17 cellular contexts compared by ENCODE assay signal in genomic region chr7:129391546-129392211, GRCh38. TPM values are rescaled to one million over a fixed set of nuclear protein-coding genes. Genes with fewer than 3 reads are reported as not detected.
DNase-seq lines count a peak whose midpoint lies in the region; ATAC-seq and TF ChIP-seq lines count a peak whose summit lies in the region.
"Had no signal": no experiment of that assay in that cellular context is flagged by ENCODE, and none has a peak within 500 bp of the region (broad histone marks: within the 10 kb centered on the region; RNA-seq: fewer than 3 reads in every experiment).

No MANE protein-coding gene starts in this region.

- H3K27me3 ChIP-seq in KMS-11 (ENCODE audit: insufficient read depth, low read depth) (no peaks in the 10 kb centered on the region), right atrium auricular region (no peaks in the 10 kb centered on the region), gastrocnemius medialis (no peaks in the 10 kb centered on the region)

- no peak overlapping the region for H3K4me3 ChIP-seq in KMS-11 (IDR thresholded peaks at IDR 0.05; ENCODE audit: insufficient read depth, low read depth, low read length)
- H3K4me3 ChIP-seq in right atrium auricular region = no peak overlapping the region
- H3K4me3 ChIP-seq in gastrocnemius medialis = peak overlapping the region in 1 of 4 donors; percentile 3
- H3K4me3 ChIP-seq: SK-N-MC had no signal

- no peak for DNase-seq in Right ventricle myocardium superior
- no peak for DNase-seq in right atrium auricular region (ENCODE audit: low spot score)
- DNase-seq in gastrocnemius medialis = peak; percentile 29 to 31
- no peak for DNase-seq in pons (ENCODE audit: low spot score)
- no peak for DNase-seq in AML-193 (lab: John Stamatoyannopoulos, UW)
- DNase-seq: EL, GF-D8, IMR-90, NCI-H1694, NCI-H2081, NCI-H2171, NCI-H446, NCI-H526 treated with DMSO at 0.1 percent for 48 hours, SHP77 had no signal

- in situ Hi-C loops in gastrocnemius medialis (cut with MboI; ENCODE audit: low sequenced_read_pairs in 4 of 4) = no loop called here

- intact Hi-C loops in Right ventricle myocardium superior (cut with DNase I) (no loop called here), gastrocnemius medialis (cut with DNase I; ENCODE audit: low total_unique reads) (loop anchor here (2.0 kb wide), 1 partner anchor 43 kb away; the partner anchor contains the start of gene STRIP2)

- no peaks in the 10 kb centered on the region for H3K36me3 ChIP-seq in KMS-11 (ENCODE audit: insufficient read depth)
- H3K36me3 ChIP-seq in right atrium auricular region = no peaks in the 10 kb centered on the region
- H3K36me3 ChIP-seq in gastrocnemius medialis = no peaks in the 10 kb centered on the region

- H3K4me2 ChIP-seq in KMS-11 = peak overlapping the region; percentile 52

- no peaks in the 10 kb centered on the region for H3K9me3 ChIP-seq in right atrium auricular region
- H3K9me3 ChIP-seq in gastrocnemius medialis = no peaks in the 10 kb centered on the region

- H3K4me1 ChIP-seq in KMS-11 (ENCODE audit: low read depth, poor library complexity, severe bottlenecking) (peaks cover 37% of the 10 kb centered on the region), right atrium auricular region (peaks cover 0 to 6% of the 10 kb centered on the region in 2 donors), gastrocnemius medialis (peaks cover 33 to 44% of the 10 kb centered on the region in 2 donors)

- H3K27ac ChIP-seq in KMS-11 (peak overlapping the region; percentile 28; the same call in 1 of the 2 replicates), right atrium auricular region (peak overlapping the region; percentile 75 to 90), gastrocnemius medialis (peak overlapping the region; percentile 92 to 97 (median 95))
- H3K27ac ChIP-seq: SK-N-MC had no signal

- no peak overlapping the region for H3K9ac ChIP-seq in KMS-11

- TF ChIP-seq CTCF in KMS-11 (conservative IDR thresholded peaks at IDR 0.05; ENCODE audit: low read depth, low read length) (no peak), right atrium auricular region (IDR thresholded peaks at IDR 0.05) (no peak), gastrocnemius medialis (IDR thresholded peaks at IDR 0.05 in 4 of 5, conservative IDR thresholded peaks at IDR 0.05 in 1 of 5) (no peak)

- H4K20me1 ChIP-seq in KMS-11 (ENCODE audit: insufficient read depth) = no peaks in the 10 kb centered on the region

- H2AFZ ChIP-seq in KMS-11 (ENCODE audit: low read depth) = no peak overlapping the region

- no peaks in the 10 kb centered on the region for H3K79me2 ChIP-seq in KMS-11 (ENCODE audit: insufficient read depth, low read depth)

- peak; percentile 77 for ATAC-seq in Right ventricle myocardium superior (ENCODE audit: poor library complexity)
- peak; percentile 96 to 98 for ATAC-seq in gastrocnemius medialis
- ATAC-seq in GM19035 (IDR thresholded peaks at IDR 0.05; ENCODE audit: unreplicated experiment) = no peak

- peak; percentile 17 to 63 for TF ChIP-seq POLR2A in gastrocnemius medialis (IDR thresholded peaks at IDR 0.05)

RNA-seq across cellular contexts. Expression of gene STRIP2, which starts 42.6 kb away (rescaled TPM):
- total RNA-seq in Right ventricle myocardium superior = 16.2 TPM
- 10 to 100 TPM in 1 of 2 donors, 1 to 10 TPM in 1; 8.5 to 11.3 TPM for total RNA-seq in right atrium auricular region
- total RNA-seq in gastrocnemius medialis = 10 to 100 TPM; 14.3 to 43.9 (median 24.7) TPM

Comparison
In these comparisons a context has a peak if more than half of its experiments do, and no peak if none do; other contexts are left out.
1. H3K27ac ChIP-seq: peak in every context shown above with its lines; median percentile 95 in gastrocnemius medialis; 82 in right atrium auricular region; 28 in KMS-11.
2. DNase-seq: peak in gastrocnemius medialis (2 of 2); none in Right ventricle myocardium superior (single experiment), right atrium auricular region (single experiment), pons (single experiment) and AML-193 (0 of 2).